Comparison of ENCODE assay signal across 24 cellular contexts in the genomic region with DNA sequence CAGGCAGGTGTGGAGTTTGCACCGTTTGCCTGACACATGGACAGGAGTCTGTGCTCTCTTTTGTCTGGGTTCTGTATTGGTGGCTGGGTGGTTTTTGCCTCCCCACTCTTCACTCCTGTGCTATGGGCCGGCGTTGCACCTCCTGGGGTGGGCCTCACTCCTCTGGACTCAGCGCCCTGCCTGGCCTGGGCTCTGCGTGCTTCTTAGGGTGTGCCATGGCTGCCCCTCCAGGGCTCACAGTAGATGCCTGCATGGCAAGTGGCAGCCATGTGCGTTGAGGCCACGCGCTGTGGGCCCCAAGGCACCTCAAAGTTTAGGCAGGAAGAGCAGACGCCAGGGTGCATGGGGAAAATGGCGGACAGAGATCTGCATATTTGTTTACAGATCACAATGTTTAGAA.
"Had no signal": no experiment of that assay in that cellular context is flagged by ENCODE, and none has a peak within 500 bp of the region (broad histone marks: within the 10 kb centered on the region; RNA-seq: fewer than 3 reads in every experiment).

No MANE protein-coding gene starts in this region.

- H3K27ac ChIP-seq: PC-9, SK-N-MC had no signal

- H3K9me3 Mint-ChIP-seq: activated CD4-positive, alpha-beta memory T cell treated with anti-CD3 and anti-CD28 coated beads for 36 hours; activated CD4-positive, alpha-beta T cell treated with anti-CD3 and anti-CD28 coated beads, Interleukin-2, amount 10 ng/mL, durations not matched to agents 7 days and 5 days; activated naive CD4-positive, alpha-beta T cell treated with anti-CD3 and anti-CD28 coated beads for 36 hours; central memory CD8-positive, alpha-beta T cell; T-cell had no signal

- DNase-seq: activated CD4-positive, alpha-beta memory T cell treated with anti-CD3 and anti-CD28 coated beads for 36 hours; activated CD4-positive, alpha-beta T cell treated with anti-CD3 and anti-CD28 coated beads, Interleukin-2, amount 10 ng/mL, durations not matched to agents 7 days and 5 days; activated CD4-positive, CD25-positive, alpha-beta regulatory T cell; activated CD8-positive, alpha-beta memory T cell treated with anti-CD3 and anti-CD28 coated beads, Interleukin-2, amount 50 U/mL, for 4 hours; activated naive CD4-positive, alpha-beta T cell treated with anti-CD3 and anti-CD28 coated beads for 36 hours; amygdala; Karpas-422; MM.1S; NCI-H1105 treated with DMSO at 0.1 percent for 48 hours; NCI-H1436 treated with DMSO at 0.1 percent for 48 hours; NCI-H187; NCI-H2081 treated with DMSO at 0.1 percent for 48 hours; NCI-H446; NCI-H524; PC-9; SIG-M5; T-cell; T-helper 2 cell; T1000 had no signal

- H3K4me3 ChIP-seq: K562, PC-9, SK-N-MC had no signal

- H3K36me3 Mint-ChIP-seq: activated CD4-positive, alpha-beta memory T cell treated with anti-CD3 and anti-CD28 coated beads for 36 hours; activated naive CD8-positive, alpha-beta T cell; brain; T-cell had no signal

- H3K4me2 ChIP-seq: PC-9 had no signal

- H3K27ac Mint-ChIP-seq: activated CD4-positive, alpha-beta memory T cell treated with anti-CD3 and anti-CD28 coated beads for 36 hours; activated CD4-positive, alpha-beta T cell treated with anti-CD3 and anti-CD28 coated beads, Interleukin-2, amount 10 ng/mL, durations not matched to agents 7 days and 5 days; activated naive CD4-positive, alpha-beta T cell treated with anti-CD3 and anti-CD28 coated beads for 36 hours; activated naive CD8-positive, alpha-beta T cell; brain; T-cell had no signal

- H3K4me3 Mint-ChIP-seq: activated CD4-positive, alpha-beta memory T cell treated with anti-CD3 and anti-CD28 coated beads for 36 hours; activated CD4-positive, alpha-beta T cell treated with anti-CD3 and anti-CD28 coated beads, Interleukin-2, amount 10 ng/mL, durations not matched to agents 7 days and 5 days; activated naive CD4-positive, alpha-beta T cell treated with anti-CD3 and anti-CD28 coated beads for 36 hours; activated naive CD8-positive, alpha-beta T cell; brain; central memory CD8-positive, alpha-beta T cell; T-cell had no signal
